ENCODE assay signal across 8 cellular contexts in genomic region chr9:33081128-33081851, GRCh38. TPM values are rescaled to one million over a fixed set of nuclear protein-coding genes. Genes with fewer than 3 reads are reported as not detected.
DNase-seq lines count a peak whose midpoint lies in the region; ATAC-seq, FAIRE-seq and TF ChIP-seq lines count a peak whose summit lies in the region.

No MANE protein-coding gene starts in this region.

- H3K36me3 ChIP-seq in ascending aorta (no peaks in the 10 kb centered on the region), right atrium auricular region (no peaks in the 10 kb centered on the region), rectal smooth muscle tissue (ENCODE audit: control insufficient read depth, insufficient read depth, low read length) (no peaks in the 10 kb centered on the region)

- TF ChIP-seq CTCF in ascending aorta (IDR thresholded peaks at IDR 0.05) (peak; percentile 62 to 86 (median 77)), right atrium auricular region (IDR thresholded peaks at IDR 0.05) (peak; percentile 47 to 82)

- no peak overlapping the region for H3K9ac ChIP-seq in rectal smooth muscle tissue (ENCODE audit: low read length)

- DNase-seq in DMS153 treated with DMSO at 0.1 percent for 48 hours (lab: John Stamatoyannopoulos, UW; ENCODE audit: unreplicated experiment) = peak; percentile 87
- peak; percentile 45 for DNase-seq in H54 (ENCODE audit: insufficient read length, low spot score)
- DNase-seq in NCI-H1417 (lab: John Stamatoyannopoulos, UW) = peak; percentile 15 to 90 (median 66)
- peak; percentile 76 for DNase-seq in SW480 (ENCODE audit: low spot score)
- DNase-seq in ascending aorta (ENCODE audit: low spot score in 2 of 2) = peak in 1 of 2 donors; percentile 88
- DNase-seq in right atrium auricular region (ENCODE audit: low spot score) = no peak

- H3K4me3 ChIP-seq in ascending aorta (no peak overlapping the region), right atrium auricular region (no peak overlapping the region), rectal smooth muscle tissue (ENCODE audit: low read length) (no peak overlapping the region)

- H3K27ac ChIP-seq in ascending aorta (peak overlapping the region; percentile 62 to 69), right atrium auricular region (peak overlapping the region in 1 of 2 donors; percentile 17), rectal smooth muscle tissue (ENCODE audit: low read depth, low read length) (peak overlapping the region; percentile 24)

- no peak for ATAC-seq in HG03439 (IDR thresholded peaks at IDR 0.05; ENCODE audit: unreplicated experiment)

- intact Hi-C loops in ascending aorta (cut with DNase I) = loop anchor here (1.0 to 2.0 kb wide), 2 partner anchors 86 to 144 kb away; partner anchors contain the start of gene B4GALT1

- peaks cover 12 to 14% of the 10 kb centered on the region in 2 donors for H3K4me1 ChIP-seq in ascending aorta
- peaks cover 0 to 12% of the 10 kb centered on the region in 2 donors for H3K4me1 ChIP-seq in right atrium auricular region
- no peaks in the 10 kb centered on the region for H3K4me1 ChIP-seq in rectal smooth muscle tissue (ENCODE audit: control insufficient read depth, insufficient read depth, low read length)

- TF ChIP-seq POLR2A in H54 (IDR thresholded peaks at IDR 0.05; ENCODE audit: low read depth, low read length) = no peak

- H3K27me3 ChIP-seq in ascending aorta = no peaks in the 10 kb centered on the region
- no peaks in the 10 kb centered on the region for H3K27me3 ChIP-seq in right atrium auricular region
- no peaks in the 10 kb centered on the region for H3K27me3 ChIP-seq in rectal smooth muscle tissue (ENCODE audit: control insufficient read depth, insufficient read depth, low read length)

- no peaks in the 10 kb centered on the region for H3K9me3 ChIP-seq in ascending aorta
- no peaks in the 10 kb centered on the region for H3K9me3 ChIP-seq in right atrium auricular region

- FAIRE-seq in H54 (lab: Jason Lieb, UNC) = peak; percentile 75

RNA-seq across cellular contexts. Expression of gene SMU1, which starts 4.8 kb away (rescaled TPM):
- total RNA-seq in ascending aorta (7.2 TPM), right atrium auricular region (10 to 100 TPM; 11.4 to 12.2 TPM)

RNA-seq across cellular contexts. Expression of gene DNAJA1, which starts 56.2 kb away (rescaled TPM):
- total RNA-seq in ascending aorta = 53.6 TPM
- total RNA-seq in right atrium auricular region = 10 to 100 TPM; 64.4 to 74.9 TPM
